Comparison of ENCODE assay signal across 8 cellular contexts in the genomic region with DNA sequence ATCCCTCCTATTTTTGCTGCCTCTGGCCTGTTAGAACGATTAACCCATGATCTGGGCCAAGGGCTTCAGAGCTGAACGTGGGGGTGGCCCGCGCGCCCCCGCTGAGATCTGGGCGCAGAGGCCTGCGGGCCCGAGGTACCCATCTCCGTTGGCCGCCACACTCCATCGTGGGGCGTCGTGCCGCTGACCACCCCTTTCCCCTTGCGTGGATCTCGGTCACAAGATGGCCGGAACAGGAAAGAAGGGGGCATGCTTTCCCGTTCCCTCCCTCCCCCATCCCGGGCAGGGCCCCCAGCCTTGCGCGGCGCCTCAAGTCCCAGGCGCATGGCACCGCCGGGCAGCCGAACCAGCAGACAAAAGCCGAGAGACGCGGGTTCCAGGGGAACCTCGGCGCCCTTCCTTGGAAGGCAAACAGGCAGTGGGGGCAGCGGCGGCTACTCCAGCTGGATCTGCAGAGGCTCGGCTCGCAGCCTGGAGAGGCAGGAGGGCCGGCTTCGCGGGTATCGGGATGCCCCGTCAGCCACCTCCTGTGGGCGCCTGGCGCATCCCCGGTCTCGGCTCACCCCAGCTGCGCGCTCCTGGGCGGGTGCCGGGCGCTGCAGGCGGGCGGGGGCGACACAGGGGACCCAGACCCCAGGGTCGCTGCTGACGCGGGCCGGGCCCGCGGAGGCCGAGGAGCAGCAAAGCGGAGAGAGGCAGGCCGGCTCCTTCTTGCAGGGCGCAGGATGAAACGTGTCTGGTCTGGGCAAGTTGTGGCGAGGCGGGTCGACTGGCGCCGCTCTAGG. TPM values are rescaled to one million over a fixed set of nuclear protein-coding genes. Genes with fewer than 3 reads are reported as not detected.
A peak's percentile ranks its signal among the peaks of the same experiment; 100 is the strongest.
DNase-seq lines count a peak whose midpoint lies in the region; ATAC-seq, FAIRE-seq and TF ChIP-seq lines count a peak whose summit lies in the region.

No MANE protein-coding gene starts in this region.

- peak overlapping the region; percentile 52 for H3K56ac ChIP-seq in H1 (replicated peaks; ENCODE audit: insufficient read length, low read depth, low read length)

- H2BK120ac ChIP-seq in H1 (replicated peaks; ENCODE audit: low read depth, low read length) = no peak overlapping the region

- peaks cover 13 to 25% of the 10 kb centered on the region in 2 experiments; a peak in 2 of 3 replicates for H3K36me3 ChIP-seq in HEK293 (ENCODE audit: control insufficient read depth in 2 of 2, insufficient read depth in 1 of 2, low read length in 2 of 2)
- H3K36me3 ChIP-seq in H1 (ENCODE audit: control insufficient read depth in 2 of 4, insufficient read depth in 4 of 4, low read length in 3 of 4) = peaks cover 0 to 11% (median under 1%) of the 10 kb centered on the region in 4 experiments; a peak in 2 of 8 replicates
- H3K36me3 ChIP-seq in uterus = no peaks in the 10 kb centered on the region

- no peaks in the 10 kb centered on the region for H3K79me2 ChIP-seq in H1 (ENCODE audit: control insufficient read depth in 1 of 2, insufficient read depth in 2 of 2, low read length in 2 of 2)

- intact Hi-C loops in uterus (cut with DNase I; ENCODE audit: low total_unique reads) = loop anchor here (5.0 kb wide), 1 partner anchor 33 kb away; a partner anchor contains a TSS

- TF ChIP-seq POLR2A in H1 (IDR thresholded peaks at IDR 0.05; ENCODE audit: control extremely low read depth in 1 of 2, low read depth in 2 of 2, low read length in 2 of 2) (no peak), uterus (IDR thresholded peaks at IDR 0.05) (no peak)

- peak overlapping the region; percentile 94 for H4K8ac ChIP-seq in H1 (ENCODE audit: extremely low read depth, insufficient read depth, low read length)

- no peak overlapping the region for H3K4ac ChIP-seq in H1 (replicated peaks; ENCODE audit: insufficient read length, low read depth, low read length)

- peak overlapping the region; percentile 76 for H3K18ac ChIP-seq in H1 (ENCODE audit: extremely low read depth, low read length)

- peaks cover 2 to 3% of the 10 kb centered on the region in 2 experiments for H4K20me1 ChIP-seq in H1 (replicated peaks in 1 of 2; ENCODE audit: control insufficient read depth in 1 of 2, insufficient read depth in 2 of 2, low read length in 2 of 2)

- H4K91ac ChIP-seq in H1 (replicated peaks; ENCODE audit: insufficient read length, low read length) = no peak overlapping the region

- H3K9ac ChIP-seq in H1 (replicated peaks in 1 of 4; ENCODE audit: extremely low read depth in 1 of 4, low read depth in 3 of 4, low read length in 3 of 4) = peak overlapping the region; percentile 36 to 88 (median 64)

- peak overlapping the region; percentile 38 for H4K5ac ChIP-seq in H1 (ENCODE audit: insufficient read length, low read depth, low read length)

- peaks cover 12% of the 10 kb centered on the region for H3K36me3 Mint-ChIP-seq in mesothelial cell of epicardium

- H2BK5ac ChIP-seq in H1 (ENCODE audit: low read depth, low read length) = no peak overlapping the region; the same call in 1 of the 2 replicates

- TF ChIP-seq RAD21 in H1 (IDR thresholded peaks at IDR 0.05 in 1 of 2, conservative IDR thresholded peaks at IDR 0.05 in 1 of 2; ENCODE audit: low read depth in 2 of 2, low read length in 2 of 2) = no peak

- H3K4me3 Mint-ChIP-seq in mesothelial cell of epicardium = peak overlapping the region; percentile 77

- no peak overlapping the region; the same call in 1 of the 2 replicates for H2AFZ ChIP-seq in H1 (ENCODE audit: low read length)

- peaks cover 29% of the 10 kb centered on the region for H3K4me1 Mint-ChIP-seq in mesothelial cell of epicardium

- no peak overlapping the region for H3K23ac ChIP-seq in H1 (ENCODE audit: insufficient read length)

- CTCF ChIA-PET in HEK293 (lab: Yijun Ruan, JAX) (interaction anchor here (0.5 to 1.1 kb wide), 4 partner anchors 11 to 1321 kb away, joined by 3 read pairs; no protein-coding TSS in a partner anchor), H1 (lab: Charles Lee; ENCODE audit: partially characterized antibody) (interaction anchor here (1.1 to 1.6 kb wide), 8 partner anchors 17 to 190 kb away, joined by 3 to 9 read pairs (median 5); no protein-coding TSS in a partner anchor)

- no peak for FAIRE-seq in H1 (lab: Jason Lieb, UNC)

- H3K4me3 ChIP-seq in GM12865 (ENCODE audit: low read depth, low read length) (peak overlapping the region; percentile 61), HEK293 (ENCODE audit: low read depth, low read length) (peak overlapping the region; percentile 63), H1 (ENCODE audit: extremely low read depth in 1 of 4, insufficient read depth in 2 of 4, low read depth in 3 of 4, low read length in 4 of 4) (peak overlapping the region; percentile 51 to 84 (median 67)), uterus (peak overlapping the region; percentile 63 to 67)

- no peak for TF ChIP-seq EP300 in H1 (IDR thresholded peaks at IDR 0.05; ENCODE audit: borderline replicate concordance in 1 of 2, low read depth in 2 of 2, low read length in 2 of 2)

- H3K9me3 ChIP-seq in HEK293 (ENCODE audit: control insufficient read depth, insufficient read depth, low read depth, low read length) (no peaks in the 10 kb centered on the region), H1 (ENCODE audit: insufficient read depth in 2 of 2, low read depth in 1 of 2, low read length in 1 of 2) (no peaks in the 10 kb centered on the region), uterus (no peaks in the 10 kb centered on the region)

- WGBS in H1 (ENCODE audit: extremely low coverage in 1 of 2, insufficient coverage in 1 of 2, insufficient read length in 1 of 2, insufficient replicate concordance in 2 of 2, low coverage in 1 of 2, low lambda C conversion rate in 2 of 2, missing lambda C conversion rate in 1 of 2), 2 experiments = 2% methylated on average over 31 of the region's 69 CpGs; no CpG with 5 or more reads in 1 of the 2 experiments

- ATAC-seq in HG02970 (IDR thresholded peaks at IDR 0.05; ENCODE audit: low FRiP score, unreplicated experiment) = no peak

- H3K27me3 Mint-ChIP-seq in mesothelial cell of epicardium (ENCODE audit: low read depth) = no peaks in the 10 kb centered on the region

- H2BK15ac ChIP-seq in H1 (ENCODE audit: low read length) = peak overlapping the region; percentile 26; the same call in 1 of the 2 replicates

- H3K27ac Mint-ChIP-seq in mesothelial cell of epicardium = peak overlapping the region; percentile 80

- DNase-seq in GM12865 (ENCODE audit: low read depth) = no peak
- peak; percentile 40 for DNase-seq in RPMI7951 (ENCODE audit: low read depth)
- peak in 1 of 2 experiments; percentile 88 for DNase-seq in H1 (ENCODE audit: low read depth in 1 of 2, low spot score in 2 of 2)
- peak in 1 of 2 experiments; percentile 69 for DNase-seq in mesothelial cell of epicardium (ENCODE audit: low spot score in 2 of 2, unreplicated experiment in 2 of 2)
- peak; percentile 22 to 32 for DNase-seq in uterus
- no peak for DNase-seq in stimulated activated CD8-positive, alpha-beta memory T cell treated with anti-CD3 and anti-CD28 coated beads, Interleukin-4, amount 100 ng/mL, for 48 hours

- no peaks in the 10 kb centered on the region; a peak in 1 of 7 replicates for H3K27me3 ChIP-seq in H1 (replicated peaks in 1 of 4; ENCODE audit: control insufficient read depth in 3 of 4, extremely low read depth in 1 of 4, insufficient read depth in 3 of 4, low read length in 3 of 4)
- H3K27me3 ChIP-seq in uterus = no peaks in the 10 kb centered on the region

- H3K27ac ChIP-seq in HEK293 (ENCODE audit: extremely low read depth, low read depth, low read length) (peak overlapping the region; percentile 82; the same call in 1 of the 2 replicates), H1 (ENCODE audit: low read depth, low read length) (no peak overlapping the region), uterus (peak overlapping the region; percentile 84 to 89)

- peak overlapping the region; percentile 72 to 94 for H3K4me2 ChIP-seq in H1 (ENCODE audit: insufficient read depth in 1 of 2, low read depth in 2 of 2, low read length in 2 of 2)

- POLR2A ChIA-PET in HEK293 (lab: Yijun Ruan, JAX) (interaction anchor here (0.6 to 1.4 kb wide), 12 partner anchors 8 to 350 kb away, joined by 3 to 19 read pairs (median 3); a partner anchor contains a TSS), H1 (lab: Charles Lee; ENCODE audit: partially characterized antibody) (interaction anchor here (0.6 to 1.7 kb wide), 10 partner anchors 9 to 190 kb away, joined by 3 to 8 read pairs (median 3); a partner anchor contains a TSS)

- TF ChIP-seq CTCF in GM12865 (IDR thresholded peaks at IDR 0.05; ENCODE audit: insufficient read depth, low read depth, low read length, missing control alignments) (no peak), HEK293 (tag by site-specific recombination; IDR thresholded peaks at IDR 0.05) (no peak), H1 (IDR thresholded peaks at IDR 0.05; ENCODE audit: control extremely low read depth in 1 of 3, insufficient read depth in 1 of 3, low read depth in 1 of 3, low read length in 3 of 3) (no peak), mesothelial cell of epicardium (IDR thresholded peaks at IDR 0.05; ENCODE audit: unreplicated experiment) (no peak), uterus (IDR thresholded peaks at IDR 0.05) (no peak)

- no peak overlapping the region for H2AK5ac ChIP-seq in H1 (ENCODE audit: low read depth, low read length)

- 0 out of 2 replicates have a peak overlapping the region, but pooled peaks have one; percentile 32 for H2BK12ac ChIP-seq in H1 (ENCODE audit: low read depth, low read length)

- H2BK20ac ChIP-seq in H1 (ENCODE audit: low read length) = no peak overlapping the region

- H3K14ac ChIP-seq in H1 (ENCODE audit: insufficient read length) = no peak overlapping the region

- H3K79me1 ChIP-seq in H1 (ENCODE audit: low read depth, low read length) = 0 out of 2 replicates have a peak, but pooled peaks cover 2% of the 10 kb centered on the region

- peaks cover 9% of the 10 kb centered on the region for H3K23me2 ChIP-seq in H1 (ENCODE audit: low read depth, low read length)

- H3K4me1 ChIP-seq in HEK293 (ENCODE audit: control insufficient read depth, insufficient read depth, low read length) (no peaks in the 10 kb centered on the region), H1 (replicated peaks in 1 of 4; ENCODE audit: control insufficient read depth in 3 of 4, insufficient read depth in 4 of 4, low read length in 3 of 4) (peaks cover 3 to 17% (median 7%) of the 10 kb centered on the region in 4 experiments; a peak in 6 of 7 replicates), uterus (no peaks in the 10 kb centered on the region)

- no peaks in the 10 kb centered on the region for H3K9me3 Mint-ChIP-seq in mesothelial cell of epicardium

RNA-seq across cellular contexts. Expression of a gene that starts 0.5 kb away (rescaled TPM):
- 15.7 and 16.8 TPM in 2 replicates for total RNA-seq in RPMI7951 (2014; rRNA removed; shearing (Covaris generic))
- total RNA-seq in H1 (2021; fragmentation: NEBNext Ultra II Directional; extraction: Animal tissue kit (Norgen Biotek cat#: 25700)) = 24.6 and 28.0 TPM in 2 replicates
- polyA plus RNA-seq in H1 (2011; rRNA removed) = 7.6 and 11.7 TPM in 2 replicates
- polyA plus RNA-seq in H1 (2011; cell fraction: cytosol; rRNA removed) = 7.8 TPM
- 50.3 TPM for polyA plus RNA-seq in H1 (2011; cell fraction: nucleus; rRNA removed)
- 14.8 to 26.0 TPM (median 17.9 TPM) in 4 replicates for polyA plus RNA-seq in H1 (2012, experiment 1 of 2)
- 2.0 TPM for polyA plus RNA-seq in H1 (2012, experiment 2 of 2)
- polyA plus RNA-seq in H1 (2013, experiment 1 of 2) = 50.1 TPM
- polyA plus RNA-seq in H1 (2013, experiment 2 of 2) = 45.0 TPM
- 9.5 and 9.6 TPM in 2 replicates for polyA minus RNA-seq in H1 (2011; rRNA and poly(A)+ RNA removed)
- 10.9 TPM for polyA minus RNA-seq in H1 (2011; cell fraction: cytosol; rRNA and poly(A)+ RNA removed)
- polyA minus RNA-seq in H1 (2011; cell fraction: nucleus; rRNA and poly(A)+ RNA removed) = 50.0 TPM
- total RNA-seq in mesothelial cell of epicardium (57.6 to 62.8 TPM (median 62.7 TPM) in 3 replicates), uterus (10 to 100 TPM; 24.1 to 65.3 (median 42.3) TPM)

RNA-seq across cellular contexts. Expression of a gene that starts 32.9 kb away (rescaled TPM):
- total RNA-seq in RPMI7951 (2014; rRNA removed; shearing (Covaris generic)) = 30.0 and 31.1 TPM in 2 replicates
- 23.6 and 24.1 TPM in 2 replicates for total RNA-seq in H1 (2021; fragmentation: NEBNext Ultra II Directional; extraction: Animal tissue kit (Norgen Biotek cat#: 25700))
- polyA plus RNA-seq in H1 (2011; rRNA removed) = 2.6 and 4.3 TPM in 2 replicates
- 5.0 TPM for polyA plus RNA-seq in H1 (2011; cell fraction: cytosol; rRNA removed)
- 2.2 TPM for polyA plus RNA-seq in H1 (2011; cell fraction: nucleus; rRNA removed)
- polyA plus RNA-seq in H1 (2012, experiment 1 of 2) = 6.9 to 13.5 TPM (median 8.7 TPM) in 4 replicates
- 0.76 TPM for polyA plus RNA-seq in H1 (2012, experiment 2 of 2)
- polyA plus RNA-seq in H1 (2013, experiment 1 of 2) = 24.3 TPM
- polyA plus RNA-seq in H1 (2013, experiment 2 of 2) = 30.2 TPM
- 13.4 and 15.7 TPM in 2 replicates for polyA minus RNA-seq in H1 (2011; rRNA and poly(A)+ RNA removed)
- polyA minus RNA-seq in H1 (2011; cell fraction: cytosol; rRNA and poly(A)+ RNA removed) = 8.1 TPM
- polyA minus RNA-seq in H1 (2011; cell fraction: nucleus; rRNA and poly(A)+ RNA removed) = 9.0 TPM
- 21.7 to 22.9 TPM (median 22.6 TPM) in 3 replicates for total RNA-seq in mesothelial cell of epicardium
- total RNA-seq in uterus = 10 to 100 TPM; 16.9 to 67.6 (median 53.5) TPM

Comparison
In these comparisons a context has a peak if more than half of its experiments do, and no peak if none do; other contexts are left out.
1. DNase-seq: peak in RPMI7951 (single experiment) and uterus (2 of 2); none in GM12865 (single experiment) and stimulated activated CD8-positive, alpha-beta memory T cell treated with anti-CD3 and anti-CD28 coated beads, Interleukin-4, amount 100 ng/mL, for 48 hours (single experiment).
2. Peak in every context shown above with its lines, with median percentiles within 50 percentile points of each other: H3K4me3 ChIP-seq.